28 cellular contexts compared by ENCODE assay signal in the genomic region with DNA sequence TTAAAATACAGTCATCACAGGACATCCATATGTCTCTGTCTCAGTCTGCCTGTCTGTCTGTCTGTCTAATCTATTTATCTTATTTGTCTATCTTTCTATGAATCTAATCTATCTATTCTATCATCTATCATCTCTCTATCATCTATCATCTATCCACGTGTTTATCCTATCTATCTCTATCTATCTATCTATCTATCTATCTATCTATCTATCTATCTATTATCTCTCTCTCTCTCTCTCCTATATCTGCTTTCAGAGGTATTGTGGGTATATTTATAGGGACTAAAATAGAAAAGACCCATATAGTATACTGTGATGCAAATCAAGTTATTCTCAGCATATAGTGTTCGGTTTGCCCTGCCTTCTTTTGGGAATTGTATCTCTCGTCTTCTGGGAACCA.
DNase-seq lines count a peak whose midpoint lies in the region; ATAC-seq, FAIRE-seq and TF ChIP-seq lines count a peak whose summit lies in the region.
"Had no signal": no experiment of that assay in that cellular context is flagged by ENCODE, and none has a peak within 500 bp of the region (broad histone marks: within the 10 kb centered on the region; RNA-seq: fewer than 3 reads in every experiment).

No MANE protein-coding gene starts in this region.

- peak overlapping the region; percentile 22; the same call in 1 of the 2 replicates for H3K27ac Mint-ChIP-seq in GM23338
- H3K27ac Mint-ChIP-seq: CD14-positive monocyte; CD4-positive, alpha-beta memory T cell; CD4-positive, CD25-positive, alpha-beta regulatory T cell; CD8-positive, alpha-beta memory T cell had no signal

- DNase-seq in GM23338 (ENCODE audit: low spot score) (no peak), H1 (ENCODE audit: low read depth in 1 of 2, low spot score in 2 of 2) (no peak), mesendoderm (no peak), NCI-H524 (lab: John Stamatoyannopoulos, UW) (no peak), RWPE1 (ENCODE audit: low spot score) (no peak)
- DNase-seq: 8988T; ACHN; BE2C; C1 segment of cervical spinal cord; CD4-positive, alpha-beta memory T cell; CD4-positive, CD25-positive, alpha-beta regulatory T cell; CD8-positive, alpha-beta memory T cell; COR-L47; DMS 273 treated with DMSO at 0.1 percent for 48 hours; DMS153; DMS53; DMS79; DND-41; EL; GDM1 had no signal

- peaks cover 3% of the 10 kb centered on the region; the same call in 1 of the 2 replicates for H3K9me2 ChIP-seq in GM23338 (ENCODE audit: insufficient read depth)

- H2BK5ac ChIP-seq in H1 (ENCODE audit: low read depth, low read length) (0 out of 2 replicates have a peak overlapping the region, but pooled peaks have one; percentile 49), mesendoderm (ENCODE audit: low read length) (no peak overlapping the region)

- H2BK120ac ChIP-seq in H1 (replicated peaks; ENCODE audit: low read depth, low read length) = peak overlapping the region; percentile 18
- H2BK120ac ChIP-seq in mesendoderm (ENCODE audit: low read depth, low read length) = peak overlapping the region; percentile 98

- H4K91ac ChIP-seq in H1 (replicated peaks; ENCODE audit: insufficient read length, low read length) = no peak overlapping the region

- no peaks in the 10 kb centered on the region for H3F3A ChIP-seq in GM23338 (replicated peaks; ENCODE audit: low read depth)

- WGBS in H1 (ENCODE audit: extremely low coverage in 1 of 2, insufficient coverage in 1 of 2, insufficient read length in 1 of 2, insufficient replicate concordance in 2 of 2, low coverage in 1 of 2, low lambda C conversion rate in 2 of 2, missing lambda C conversion rate in 1 of 2), 2 experiments = 85 to 100% methylated on average over 1 to 3 of the region's 3 CpGs
- WGBS in mesendoderm (ENCODE audit: extremely low coverage, insufficient coverage, low lambda C conversion rate) = 100% methylated on average over 1 of the region's 3 CpGs

- no peak for FAIRE-seq in H1 (lab: Jason Lieb, UNC)
- FAIRE-seq: A204.1, GM12878, GM12892, GM19239 had no signal

- no peaks in the 10 kb centered on the region for H3K36me3 Mint-ChIP-seq in GM23338 (ENCODE audit: low read depth)
- H3K36me3 Mint-ChIP-seq: CD14-positive monocyte; CD4-positive, alpha-beta memory T cell; CD4-positive, CD25-positive, alpha-beta regulatory T cell; CD8-positive, alpha-beta memory T cell had no signal

- H3K27ac ChIP-seq in GM23338 (ENCODE audit: low read depth) (peak overlapping the region; percentile 87; the same call in 1 of the 2 replicates), HUES6 (ENCODE audit: low read depth, low read length) (peak overlapping the region; percentile 52; the same call in 1 of the 2 replicates), H1 (ENCODE audit: low read depth, low read length) (no peak overlapping the region), mesendoderm (ENCODE audit: low read depth, low read length) (no peak overlapping the region), RWPE1 (no peak overlapping the region)
- H3K27ac ChIP-seq: BLaER1 had no signal

- no peaks in the 10 kb centered on the region for H3K27me3 ChIP-seq in GM23338 (ENCODE audit: insufficient read depth)
- H3K27me3 ChIP-seq in HUES6 (ENCODE audit: control insufficient read depth, insufficient read depth, low read length) = no peaks in the 10 kb centered on the region
- no peaks in the 10 kb centered on the region for H3K27me3 ChIP-seq in H1 (replicated peaks in 1 of 4; ENCODE audit: control insufficient read depth in 3 of 4, extremely low read depth in 1 of 4, insufficient read depth in 3 of 4, low read length in 3 of 4)
- H3K27me3 ChIP-seq in mesendoderm (ENCODE audit: insufficient read depth, low read length, poor library complexity) = no peaks in the 10 kb centered on the region
- H3K27me3 ChIP-seq: BLaER1 had no signal

- H3K9me3 ChIP-seq in HUES6 (ENCODE audit: control insufficient read depth, insufficient read depth, low read depth, low read length) (peaks cover 13% of the 10 kb centered on the region; the same call in 1 of the 2 replicates), H1 (ENCODE audit: insufficient read depth in 2 of 2, low read depth in 1 of 2, low read length in 1 of 2) (no peaks in the 10 kb centered on the region)
- H3K9me3 ChIP-seq: BE2C, BLaER1 had no signal

- H2AK5ac ChIP-seq in H1 (ENCODE audit: low read depth, low read length) (no peak overlapping the region), mesendoderm (ENCODE audit: low read length) (no peak overlapping the region)

- no peaks in the 10 kb centered on the region for H3K23me2 ChIP-seq in H1 (ENCODE audit: low read depth, low read length)

- TF ChIP-seq CTCF in GM23338 (conservative IDR thresholded peaks at IDR 0.05; ENCODE audit: low read depth in 2 of 2) = no peak
- TF ChIP-seq CTCF in H1 (IDR thresholded peaks at IDR 0.05; ENCODE audit: control extremely low read depth in 1 of 3, insufficient read depth in 1 of 3, low read depth in 1 of 3, low read length in 3 of 3) = no peak
- TF ChIP-seq CTCF in RWPE1 (conservative IDR thresholded peaks at IDR 0.05; ENCODE audit: low read depth) = no peak

- H2BK15ac ChIP-seq in H1 (ENCODE audit: low read length) (no peak overlapping the region), mesendoderm (replicated peaks; ENCODE audit: low read depth) (no peak overlapping the region)

- CTCF ChIA-PET in H1 (lab: Charles Lee; ENCODE audit: partially characterized antibody) = no interaction called here
- CTCF ChIA-PET in RWPE1 (lab: Yijun Ruan, JAX) = no interaction called here

- no peak for TF ChIP-seq RAD21 in H1 (IDR thresholded peaks at IDR 0.05 in 1 of 2, conservative IDR thresholded peaks at IDR 0.05 in 1 of 2; ENCODE audit: low read depth in 2 of 2, low read length in 2 of 2)

- H4K8ac ChIP-seq in H1 (ENCODE audit: extremely low read depth, insufficient read depth, low read length) = no peak overlapping the region
- H4K8ac ChIP-seq in mesendoderm (ENCODE audit: low read depth, low read length) = no peak overlapping the region

- H3K4me1 ChIP-seq in GM23338 (ENCODE audit: insufficient read depth) (peaks cover 28% of the 10 kb centered on the region), HUES6 (ENCODE audit: control insufficient read depth, insufficient read depth, low read length) (peaks cover 32% of the 10 kb centered on the region), H1 (replicated peaks in 1 of 4; ENCODE audit: control insufficient read depth in 3 of 4, insufficient read depth in 4 of 4, low read length in 3 of 4) (peaks cover 0 to 7% (median 0%) of the 10 kb centered on the region in 4 experiments; a peak in 1 of 7 replicates), mesendoderm (ENCODE audit: control insufficient read depth, low read depth, low read length) (peaks cover 5% of the 10 kb centered on the region)
- H3K4me1 ChIP-seq: BE2C, BLaER1 had no signal

- H3K23ac ChIP-seq in H1 (ENCODE audit: insufficient read length) (no peak overlapping the region), mesendoderm (ENCODE audit: low read length) (no peak overlapping the region)

- H3K79me2 ChIP-seq in GM23338 (replicated peaks; ENCODE audit: insufficient read depth) = no peaks in the 10 kb centered on the region
- H3K79me2 ChIP-seq in H1 (ENCODE audit: control insufficient read depth in 1 of 2, insufficient read depth in 2 of 2, low read length in 2 of 2) = no peaks in the 10 kb centered on the region
- no peaks in the 10 kb centered on the region for H3K79me2 ChIP-seq in mesendoderm (ENCODE audit: control insufficient read depth, insufficient read depth, low read length)

- peaks cover 15% of the 10 kb centered on the region for H3K4me1 Mint-ChIP-seq in GM23338
- H3K4me1 Mint-ChIP-seq: CD14-positive monocyte; CD4-positive, alpha-beta memory T cell; CD4-positive, CD25-positive, alpha-beta regulatory T cell; CD8-positive, alpha-beta memory T cell had no signal

- no peak for TF ChIP-seq EP300 in H1 (IDR thresholded peaks at IDR 0.05; ENCODE audit: borderline replicate concordance in 1 of 2, low read depth in 2 of 2, low read length in 2 of 2)

- H2AFZ ChIP-seq in GM23338 (no peak overlapping the region), H1 (ENCODE audit: low read length) (no peak overlapping the region)

- no peak for ATAC-seq in GM23338
- no peak for ATAC-seq in HG03469 (IDR thresholded peaks at IDR 0.05; ENCODE audit: unreplicated experiment)
- ATAC-seq: GM12878 had no signal

- POLR2A ChIA-PET in H1 (lab: Charles Lee; ENCODE audit: partially characterized antibody) = no interaction called here
- POLR2A ChIA-PET in RWPE1 (lab: Yijun Ruan, JAX; ENCODE audit: low non-redundant PET) = no interaction called here

- H3K4me3 Mint-ChIP-seq in GM23338 = no peak overlapping the region
- H3K4me3 Mint-ChIP-seq: CD14-positive monocyte; CD4-positive, alpha-beta memory T cell; CD4-positive, CD25-positive, alpha-beta regulatory T cell; CD8-positive, alpha-beta memory T cell had no signal

- H3K4ac ChIP-seq in H1 (replicated peaks; ENCODE audit: insufficient read length, low read depth, low read length) = no peak overlapping the region
- peak overlapping the region; percentile 62 for H3K4ac ChIP-seq in mesendoderm (ENCODE audit: low read depth, low read length)

- H3K4me2 ChIP-seq in GM23338 (peak overlapping the region; percentile 54), H1 (ENCODE audit: insufficient read depth in 1 of 2, low read depth in 2 of 2, low read length in 2 of 2) (no peak overlapping the region), mesendoderm (ENCODE audit: low read length) (no peak overlapping the region)
- H3K4me2 ChIP-seq: BLaER1 had no signal

- H3K79me1 ChIP-seq in H1 (ENCODE audit: low read depth, low read length) = no peaks in the 10 kb centered on the region
- no peaks in the 10 kb centered on the region for H3K79me1 ChIP-seq in mesendoderm (ENCODE audit: low read length)

- no peak for TF ChIP-seq POLR2A in H1 (IDR thresholded peaks at IDR 0.05; ENCODE audit: control extremely low read depth in 1 of 2, low read depth in 2 of 2, low read length in 2 of 2)

- H4K20me1 ChIP-seq in GM23338 (replicated peaks; ENCODE audit: insufficient read depth) = no peaks in the 10 kb centered on the region
- no peaks in the 10 kb centered on the region for H4K20me1 ChIP-seq in H1 (replicated peaks in 1 of 2; ENCODE audit: control insufficient read depth in 1 of 2, insufficient read depth in 2 of 2, low read length in 2 of 2)
- H4K20me1 ChIP-seq: BLaER1 had no signal

- no peak overlapping the region for H3K14ac ChIP-seq in H1 (ENCODE audit: insufficient read length)

- H3K36me3 ChIP-seq in GM23338 (ENCODE audit: insufficient read depth) (no peaks in the 10 kb centered on the region), HUES6 (ENCODE audit: control insufficient read depth, insufficient read depth, low read length) (no peaks in the 10 kb centered on the region), H1 (ENCODE audit: control insufficient read depth in 2 of 4, insufficient read depth in 4 of 4, low read length in 3 of 4) (no peaks in the 10 kb centered on the region), mesendoderm (ENCODE audit: control insufficient read depth, insufficient read depth, low read length) (no peaks in the 10 kb centered on the region)
- H3K36me3 ChIP-seq: BE2C, BLaER1 had no signal

- no peak overlapping the region for H3K56ac ChIP-seq in H1 (replicated peaks; ENCODE audit: insufficient read length, low read depth, low read length)
- no peak overlapping the region for H3K56ac ChIP-seq in mesendoderm (ENCODE audit: low read length)

- H2BK20ac ChIP-seq in H1 (ENCODE audit: low read length) = no peak overlapping the region

- H3K9ac ChIP-seq in HUES6 (ENCODE audit: low read length) (peak overlapping the region; percentile 82), H1 (replicated peaks in 1 of 4; ENCODE audit: extremely low read depth in 1 of 4, low read depth in 3 of 4, low read length in 3 of 4) (no peak overlapping the region), mesendoderm (ENCODE audit: low read length) (no peak overlapping the region)
- H3K9ac ChIP-seq: BLaER1 had no signal

- peaks cover 5% of the 10 kb centered on the region for H3K27me3 Mint-ChIP-seq in GM23338 (ENCODE audit: insufficient read depth, low read depth, poor library complexity)

- no peak overlapping the region for H4K5ac ChIP-seq in H1 (ENCODE audit: insufficient read length, low read depth, low read length)
- H4K5ac ChIP-seq in mesendoderm (ENCODE audit: low read length) = no peak overlapping the region

- H2BK12ac ChIP-seq in H1 (ENCODE audit: low read depth, low read length) = no peak overlapping the region

- H3K4me3 ChIP-seq in GM23338 (no peak overlapping the region), HUES6 (ENCODE audit: low read depth, low read length) (peak overlapping the region; percentile 48; the same call in 1 of the 2 replicates), H1 (ENCODE audit: extremely low read depth in 1 of 4, insufficient read depth in 2 of 4, low read depth in 3 of 4, low read length in 4 of 4) (no peak overlapping the region), mesendoderm (ENCODE audit: low read length) (no peak overlapping the region)
- H3K4me3 ChIP-seq: BLaER1, GM12878 had no signal

- no peak overlapping the region for H3K18ac ChIP-seq in H1 (ENCODE audit: extremely low read depth, low read length)
- peak overlapping the region; percentile 98 for H3K18ac ChIP-seq in mesendoderm (ENCODE audit: low read length)

- H3K9me3 Mint-ChIP-seq in GM23338 = no peaks in the 10 kb centered on the region

Comparison
In these comparisons a context has a peak if more than half of its experiments do, and no peak if none do; other contexts are left out.
1. H3K27ac ChIP-seq: peak in GM23338 (single experiment) and HUES6 (single experiment); none in H1 (single experiment), mesendoderm (single experiment) and RWPE1 (single experiment).